In genomic region chr14:65846469-65846868, GRCh38 we compare ENCODE assay signal across 8 cellular contexts.
DNase-seq lines count a peak whose midpoint lies in the region; ATAC-seq and FAIRE-seq lines count a peak whose summit lies in the region.

No MANE protein-coding gene starts in this region.

- FAIRE-seq in islet of Langerhans (lab: Jason Lieb, UNC), result peak; percentile 97

- peak; percentile 65 for ATAC-seq in GM19351 (IDR thresholded peaks at IDR 0.05; ENCODE audit: unreplicated experiment)
- no peak for ATAC-seq in GM19455 (IDR thresholded peaks at IDR 0.05; ENCODE audit: unreplicated experiment)

- DNase-seq in DMS 273 (lab: John Stamatoyannopoulos, UW; ENCODE audit: unreplicated experiment) (peak; percentile 42), DMS 273 treated with DMSO at 0.1 percent for 48 hours (lab: John Stamatoyannopoulos, UW) (no peak), OCI-M1 (lab: John Stamatoyannopoulos, UW) (peak; percentile 42), EL (no peak)
- DNase-seq in stimulated activated CD4-positive, alpha-beta T cell treated with anti-CD3 and anti-CD28 coated beads, Interleukin-2, amount 100 ng/mL, for 24 hours, result no peak

Comparison
In these comparisons a context has a peak if more than half of its experiments do, and no peak if none do; other contexts are left out.
1. DNase-seq: peak in DMS 273 (single experiment) and OCI-M1 (single experiment); none in DMS 273 treated with DMSO at 0.1 percent for 48 hours (single experiment), EL (single experiment) and stimulated activated CD4-positive, alpha-beta T cell treated with anti-CD3 and anti-CD28 coated beads, Interleukin-2, amount 100 ng/mL, for 24 hours (0 of 2).